In the genomic region with DNA sequence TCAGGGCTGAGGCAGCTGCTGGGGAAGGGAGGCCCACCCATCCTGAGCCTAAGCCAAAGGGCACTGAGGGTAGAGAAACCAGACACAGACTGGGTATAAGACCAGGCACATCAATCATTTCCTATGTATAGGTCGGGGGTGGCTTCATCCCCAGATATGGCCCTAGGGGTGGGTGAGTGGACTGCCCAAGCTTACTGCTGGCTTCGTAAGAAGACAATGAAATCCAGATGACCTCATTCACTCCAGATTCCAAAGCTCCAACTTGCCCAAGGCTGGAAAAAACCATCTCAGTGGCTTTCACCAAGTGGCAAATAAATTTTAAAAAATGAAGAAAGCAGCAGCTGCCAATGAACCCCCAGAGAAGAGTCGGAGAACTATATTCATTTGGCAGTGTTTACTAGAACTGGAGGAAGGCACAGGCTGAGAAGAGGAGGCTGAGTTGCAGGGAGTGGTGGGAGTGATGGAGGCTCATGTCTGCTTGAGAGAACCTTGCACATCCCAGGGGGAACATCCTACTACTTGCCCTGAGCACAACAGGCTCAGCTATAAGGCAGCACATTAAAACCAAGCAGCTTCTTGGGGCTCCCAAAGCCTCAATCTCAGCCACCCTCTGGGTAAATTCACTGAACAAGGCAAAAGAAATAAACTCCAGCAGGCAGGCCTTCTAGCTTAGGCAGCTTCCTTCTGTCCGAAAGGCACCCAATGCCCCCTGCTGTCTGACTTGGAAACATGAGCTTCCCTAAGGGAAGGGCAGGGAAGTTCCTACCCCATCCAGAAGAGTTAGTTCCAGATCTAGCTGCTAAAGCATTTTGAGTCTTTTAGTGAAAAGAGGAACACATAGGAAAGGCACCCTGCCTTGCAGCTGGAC, we compare ENCODE assay signal across 1 cellular context.
TF ChIP-seq lines count a peak whose summit lies in the region.

No MANE protein-coding gene starts in this region.

TF ChIP-seq in endothelial cell of umbilical vein, 7 proteins besides CTCF, POLR2A, EP300 and RAD21:
- no peak for TF ChIP-seq POLR2AphosphoS5 (IDR thresholded peaks at IDR 0.05; ENCODE audit: insufficient read depth, low read depth, low read length)
- TF ChIP-seq JUN (IDR thresholded peaks at IDR 0.05; ENCODE audit: borderline replicate concordance, insufficient read depth, insufficient read length, low read depth) = no peak
- TF ChIP-seq FOS (IDR thresholded peaks at IDR 0.05; ENCODE audit: borderline replicate concordance, insufficient read depth, low read length) = no peak
- TF ChIP-seq, protein P1, sequence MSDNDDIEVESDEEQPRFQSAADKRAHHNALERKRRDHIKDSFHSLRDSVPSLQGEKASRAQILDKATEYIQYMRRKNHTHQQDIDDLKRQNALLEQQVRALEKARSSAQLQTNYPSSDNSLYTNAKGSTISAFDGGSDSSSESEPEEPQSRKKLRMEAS (IDR thresholded peaks at IDR 0.05; ENCODE audit: insufficient read depth, insufficient read length) = no peak
- no peak for TF ChIP-seq GATA2 (IDR thresholded peaks at IDR 0.05; ENCODE audit: insufficient read depth, insufficient read length, low read depth, low read length)
- TF ChIP-seq MYC (IDR thresholded peaks at IDR 0.05; ENCODE audit: low read depth, low read length) = no peak
- no peak for TF ChIP-seq EZH2 (IDR thresholded peaks at IDR 0.05; ENCODE audit: borderline replicate concordance, low read depth, low read length, severe bottlenecking)
